ENCODE assay signal across 16 cellular contexts in the genomic region with DNA sequence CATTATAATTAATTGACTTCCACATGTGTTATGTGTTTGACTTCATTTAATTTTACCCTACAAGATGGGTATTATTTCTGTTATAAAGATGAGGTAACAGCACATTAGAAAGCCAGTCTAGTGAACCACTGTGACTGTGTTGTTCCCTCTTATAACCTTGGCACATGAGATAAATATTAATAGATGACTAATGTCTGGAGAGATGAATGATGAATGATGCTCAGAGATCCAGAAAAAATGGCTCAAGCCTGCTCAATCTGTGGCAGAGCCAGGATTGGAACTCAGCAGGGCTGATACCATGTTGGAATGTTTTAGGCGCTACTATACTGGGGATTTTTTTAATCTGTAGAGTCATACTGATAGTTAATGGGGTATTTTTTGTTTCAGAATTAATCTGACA.
DNase-seq lines count a peak whose midpoint lies in the region; TF ChIP-seq lines count a peak whose summit lies in the region.
"Had no signal": no experiment of that assay in that cellular context is flagged by ENCODE, and none has a peak within 500 bp of the region (broad histone marks: within the 10 kb centered on the region; RNA-seq: fewer than 3 reads in every experiment).

No MANE protein-coding gene starts in this region.

- no peak for DNase-seq in Calu3
- peak; percentile 72 for DNase-seq in NCI-H446 treated with DMSO at 0.1 percent for 48 hours (lab: John Stamatoyannopoulos, UW)
- DNase-seq in epithelial cell of esophagus (ENCODE audit: low read depth) = peak; percentile 4
- peak; percentile 5 for DNase-seq in osteoblast (ENCODE audit: insufficient read length, low spot score, missing footprints)
- no peak for DNase-seq in activated CD4-positive, alpha-beta T cell treated with anti-CD3 and anti-CD28 coated beads, Interleukin-2, amount 10 ng/mL, durations not matched to agents 7 days and 5 days
- no peak for DNase-seq in stimulated activated CD4-positive, alpha-beta T cell treated with anti-CD3 and anti-CD28 coated beads, Interleukin-2, amount 100 ng/mL, for 24 hours
- no peak for DNase-seq in NAMALWA (ENCODE audit: low spot score)
- DNase-seq in uterus = no peak
- DNase-seq: AML-193, Caco-2, DMS53, NCI-H1092 treated with DMSO at 0.1 percent for 48 hours, NCI-H748 treated with DMSO at 0.1 percent for 48 hours had no signal

- BruUV-seq in Calu3 (replicated peaks; lab: Mats Ljungman, UMichigan) = no TSS peak

- H3K9me3 ChIP-seq in osteoblast (ENCODE audit: low read depth, low read length) (no peaks in the 10 kb centered on the region), uterus (no peaks in the 10 kb centered on the region)
- H3K9me3 ChIP-seq: Caco-2 had no signal

- peak overlapping the region; percentile 60 for H3K27ac Mint-ChIP-seq in Calu3 (ENCODE audit: unreplicated experiment)
- H3K27ac Mint-ChIP-seq in activated CD4-positive, alpha-beta T cell treated with anti-CD3 and anti-CD28 coated beads, Interleukin-2, amount 10 ng/mL, durations not matched to agents 7 days and 5 days = no peak overlapping the region
- H3K27ac Mint-ChIP-seq: CD14-positive monocyte, GM23338 had no signal

- no peaks in the 10 kb centered on the region for H4K20me1 ChIP-seq in osteoblast (ENCODE audit: insufficient read depth, low read length)

- no peaks in the 10 kb centered on the region for H3K4me1 ChIP-seq in osteoblast (ENCODE audit: insufficient read depth, low read length)
- no peaks in the 10 kb centered on the region for H3K4me1 ChIP-seq in uterus
- H3K4me1 ChIP-seq: Caco-2 had no signal

- H3K79me2 ChIP-seq in osteoblast (ENCODE audit: insufficient read depth, low read length) = no peaks in the 10 kb centered on the region

- intact Hi-C loops in Calu3 (cut with micrococcal nuclease; ENCODE audit: unreplicated experiment) = loop anchor here (5.0 kb wide), 1 partner anchor 81 kb away; no protein-coding TSS in a partner anchor
- intact Hi-C loops in uterus (cut with DNase I; ENCODE audit: low total_unique reads) = no loop called here

- TF ChIP-seq POLR2A in uterus (IDR thresholded peaks at IDR 0.05) = no peak

- H2AFZ ChIP-seq in osteoblast (ENCODE audit: low read length) = no peak overlapping the region
- H2AFZ ChIP-seq: GM23338 had no signal

- H3K4me3 ChIP-seq in epithelial cell of esophagus (ENCODE audit: low read length) (no peak overlapping the region), osteoblast (ENCODE audit: insufficient read depth, low read length) (no peak overlapping the region), uterus (no peak overlapping the region)
- H3K4me3 ChIP-seq: GM23338, K562 had no signal

- TF ChIP-seq CTCF in Calu3 (IDR thresholded peaks at IDR 0.05; ENCODE audit: unreplicated experiment) = no peak
- no peak for TF ChIP-seq CTCF in epithelial cell of esophagus (IDR thresholded peaks at IDR 0.05; ENCODE audit: insufficient read depth, low read depth, low read length, missing control alignments)
- TF ChIP-seq CTCF in osteoblast (IDR thresholded peaks at IDR 0.05; ENCODE audit: extremely low read depth, low read depth, low read length) = no peak
- no peak for TF ChIP-seq CTCF in uterus (IDR thresholded peaks at IDR 0.05)

- CTCF ChIA-PET in Calu3 (lab: Charles Lee) = no interaction called here
- CTCF ChIA-PET in activated CD4-positive, alpha-beta T cell treated with anti-CD3 and anti-CD28 coated beads, Interleukin-2, amount 10 ng/mL, durations not matched to agents 7 days and 5 days (lab: Charles Lee) = no interaction called here

- peaks cover 33% of the 10 kb centered on the region for H3K4me1 Mint-ChIP-seq in Calu3 (ENCODE audit: low read depth, unreplicated experiment)
- no peaks in the 10 kb centered on the region for H3K4me1 Mint-ChIP-seq in activated CD4-positive, alpha-beta T cell treated with anti-CD3 and anti-CD28 coated beads, Interleukin-2, amount 10 ng/mL, durations not matched to agents 7 days and 5 days
- H3K4me1 Mint-ChIP-seq: CD14-positive monocyte had no signal

- H3K9me3 Mint-ChIP-seq in Calu3 (ENCODE audit: low read depth, unreplicated experiment) = peaks cover 2% of the 10 kb centered on the region
- H3K9me3 Mint-ChIP-seq in activated CD4-positive, alpha-beta T cell treated with anti-CD3 and anti-CD28 coated beads, Interleukin-2, amount 10 ng/mL, durations not matched to agents 7 days and 5 days = no peaks in the 10 kb centered on the region
- H3K9me3 Mint-ChIP-seq: GM23338 had no signal

- H3K27me3 Mint-ChIP-seq in Calu3 (ENCODE audit: unreplicated experiment) = no peaks in the 10 kb centered on the region
- H3K27me3 Mint-ChIP-seq in activated CD4-positive, alpha-beta T cell treated with anti-CD3 and anti-CD28 coated beads, Interleukin-2, amount 10 ng/mL, durations not matched to agents 7 days and 5 days = no peaks in the 10 kb centered on the region

- H3K36me3 ChIP-seq in osteoblast (ENCODE audit: insufficient read depth, low read length) = no peaks in the 10 kb centered on the region
- no peaks in the 10 kb centered on the region for H3K36me3 ChIP-seq in uterus

- H3K27ac ChIP-seq in osteoblast (ENCODE audit: low read depth, low read length) (no peak overlapping the region), uterus (no peak overlapping the region)

- POLR2A ChIA-PET in activated CD4-positive, alpha-beta T cell treated with anti-CD3 and anti-CD28 coated beads, Interleukin-2, amount 10 ng/mL, durations not matched to agents 7 days and 5 days (lab: Charles Lee) = no interaction called here

- H3K4me2 ChIP-seq in osteoblast (ENCODE audit: insufficient read depth, low read length) = no peak overlapping the region
- H3K4me2 ChIP-seq: GM23338 had no signal

- peak overlapping the region; percentile 4 for H3K4me3 Mint-ChIP-seq in Calu3 (ENCODE audit: low read depth, unreplicated experiment)
- H3K4me3 Mint-ChIP-seq in activated CD4-positive, alpha-beta T cell treated with anti-CD3 and anti-CD28 coated beads, Interleukin-2, amount 10 ng/mL, durations not matched to agents 7 days and 5 days = no peak overlapping the region
- H3K4me3 Mint-ChIP-seq: CD14-positive monocyte, GM23338 had no signal

- no peaks in the 10 kb centered on the region for H3K27me3 ChIP-seq in osteoblast (ENCODE audit: insufficient read depth, low read length)
- no peaks in the 10 kb centered on the region for H3K27me3 ChIP-seq in uterus

- peaks cover 9% of the 10 kb centered on the region for H3K36me3 Mint-ChIP-seq in Calu3 (ENCODE audit: insufficient read depth, unreplicated experiment)
- H3K36me3 Mint-ChIP-seq in activated CD4-positive, alpha-beta T cell treated with anti-CD3 and anti-CD28 coated beads, Interleukin-2, amount 10 ng/mL, durations not matched to agents 7 days and 5 days (ENCODE audit: low read depth) = no peaks in the 10 kb centered on the region
- H3K36me3 Mint-ChIP-seq: CD14-positive monocyte had no signal

Comparison
In these comparisons a context has a peak if more than half of its experiments do, and no peak if none do; other contexts are left out.
1. DNase-seq: peak in NCI-H446 treated with DMSO at 0.1 percent for 48 hours (single experiment), epithelial cell of esophagus (single experiment) and osteoblast (single experiment); none in Calu3 (single experiment), activated CD4-positive, alpha-beta T cell treated with anti-CD3 and anti-CD28 coated beads, Interleukin-2, amount 10 ng/mL, durations not matched to agents 7 days and 5 days (single experiment), stimulated activated CD4-positive, alpha-beta T cell treated with anti-CD3 and anti-CD28 coated beads, Interleukin-2, amount 100 ng/mL, for 24 hours (0 of 2), NAMALWA (single experiment) and uterus (0 of 2).